Comparison of ENCODE assay signal across 8 cellular contexts in the genomic region with DNA sequence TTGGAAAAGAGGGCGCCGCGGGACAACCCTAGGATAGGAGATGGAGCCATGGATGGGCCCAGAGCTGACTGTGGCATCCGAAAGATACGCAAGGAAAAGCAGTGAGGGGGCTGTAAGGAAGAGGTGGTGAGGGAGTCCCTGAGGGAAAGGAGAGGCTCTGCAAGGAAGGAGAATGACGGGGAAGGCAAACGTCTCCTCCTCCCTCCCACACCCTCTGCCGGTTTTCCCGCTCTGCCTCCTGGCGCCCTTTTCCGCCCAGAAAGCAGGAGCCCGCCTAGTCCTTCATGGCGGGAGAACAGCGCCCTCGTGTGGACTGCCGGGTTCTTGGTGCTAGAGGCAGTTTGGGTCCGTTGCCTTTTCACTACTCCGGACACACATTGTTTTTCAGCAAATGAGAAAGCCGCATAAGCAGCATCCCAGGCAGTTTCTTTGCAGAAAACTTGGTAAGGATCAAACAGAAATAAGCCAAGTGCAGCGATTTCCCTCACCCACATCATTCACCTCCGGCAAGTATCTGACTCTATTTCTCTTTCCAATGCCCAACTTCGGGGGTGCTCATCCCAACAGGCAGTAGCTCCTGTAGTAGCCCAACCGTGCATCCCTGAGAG.
DNase-seq lines count a peak whose midpoint lies in the region; ATAC-seq, FAIRE-seq and TF ChIP-seq lines count a peak whose summit lies in the region.

No MANE protein-coding gene starts in this region.

- H3K9me3 ChIP-seq in K562 (replicated peaks; ENCODE audit: control insufficient read depth, insufficient read depth, low read depth, low read length) = no peaks in the 10 kb centered on the region
- H3K9me3 ChIP-seq in skeletal muscle satellite cell (replicated peaks; ENCODE audit: low read length) = no peaks in the 10 kb centered on the region

- peak; percentile 15 for FAIRE-seq in K562 (lab: Jason Lieb, UNC)

- H3K4me2 ChIP-seq in K562 (ENCODE audit: insufficient read depth, low read length) = no peak overlapping the region
- H3K4me2 ChIP-seq in skeletal muscle satellite cell (ENCODE audit: low read length) = peak overlapping the region; percentile 41

- H2AFZ ChIP-seq in ACC112 (ENCODE audit: low read length, unreplicated experiment) (peak overlapping the region; percentile 39), K562 (ENCODE audit: low read depth, low read length) (0 out of 2 replicates have a peak overlapping the region, but pooled peaks have one; percentile 45)

- ATAC-seq in GM18511 (IDR thresholded peaks at IDR 0.05; ENCODE audit: unreplicated experiment) (peak; percentile 80), K562 (peak; percentile 97), HG03378 (IDR thresholded peaks at IDR 0.05; ENCODE audit: unreplicated experiment) (no peak)

- H3K4me3 ChIP-seq in ACC112 (ENCODE audit: low read depth, low read length) (no peak overlapping the region), K562 (no peak overlapping the region), skeletal muscle satellite cell (ENCODE audit: low read length) (no peak overlapping the region)

- peaks cover 7% of the 10 kb centered on the region for H3K27me3 Mint-ChIP-seq in T-helper 2 cell treated with Interferon-gamma antibody and Interleukin-4, amounts not matched to agents 5 μg/mL and 100 μg/mL, for 36 hours (ENCODE audit: low read depth)

- CTCF ChIA-PET in K562 (lab: Yijun Ruan, JAX; ENCODE audit: low intra/inter-chr PET ratio) = interaction anchor here (0.6 kb wide), 1 partner anchor 119 kb away, joined by 3 read pairs; no protein-coding TSS in a partner anchor

- intact Hi-C loops in K562 (cut with micrococcal nuclease) = loop anchor here (2.0 to 10.0 kb wide), 3 partner anchors 109 to 1001 kb away; no protein-coding TSS in a partner anchor

- TF ChIP-seq CTCF in K562 (IDR thresholded peaks at IDR 0.05 in 2 of 3, conservative IDR thresholded peaks at IDR 0.05 in 1 of 3; ENCODE audit: insufficient read depth in 2 of 3, low read depth in 1 of 3, low read length in 3 of 3) = peak; percentile 77 to 90 (median 81)

- no peak overlapping the region for H3K27ac ChIP-seq in ACC112 (ENCODE audit: low read depth, low read length)
- H3K27ac ChIP-seq in K562 (ENCODE audit: extremely low read depth, low read depth, low read length) = no peak overlapping the region

- no peak for TF ChIP-seq POLR2A in K562 (conservative IDR thresholded peaks at IDR 0.05)

- TF ChIP-seq EP300 in Ishikawa (IDR thresholded peaks at IDR 0.05; ENCODE audit: borderline replicate concordance) = no peak
- no peak for TF ChIP-seq EP300 in K562 (IDR thresholded peaks at IDR 0.05; ENCODE audit: low read length)

- no peaks in the 10 kb centered on the region for H3K9me1 ChIP-seq in K562 (ENCODE audit: control insufficient read depth, insufficient read depth, low read length)

- no peaks in the 10 kb centered on the region for H4K20me1 ChIP-seq in K562 (replicated peaks; ENCODE audit: control insufficient read depth, insufficient read depth, low read length)

- peak; percentile 96 for TF ChIP-seq RAD21 in Ishikawa (IDR thresholded peaks at IDR 0.05; ENCODE audit: low read depth)
- TF ChIP-seq RAD21 in K562 (CRISPR knock-in tag; conservative IDR thresholded peaks at IDR 0.05 in 1 of 2, IDR thresholded peaks at IDR 0.05 in 1 of 2) = peak; percentile 61 to 75

- BruUV-seq in K562 (replicated peaks; lab: Mats Ljungman, UMichigan) = no TSS peak

- POLR2A ChIA-PET in K562 (lab: Yijun Ruan, JAX) = interaction anchor here (0.6 kb wide), 2 partner anchors 11 to 18 kb away, joined by 3 read pairs; no protein-coding TSS in a partner anchor

- peak; percentile 56 for DNase-seq in T-helper 2 cell treated with Interferon-gamma antibody and Interleukin-4, amounts not matched to agents 5 μg/mL and 100 μg/mL, for 36 hours (ENCODE audit: low spot score)
- DNase-seq in K562 (ENCODE audit: extremely low read depth in 1 of 4, low spot score in 3 of 4) (peak; percentile 71 to 78 (median 73)), iPS DF 4.7 (ENCODE audit: extremely low read depth, low spot score) (peak; percentile 74)

- in situ Hi-C loops in K562 (cut with MboI) = no loop called here

- H3K9ac ChIP-seq in K562 (ENCODE audit: insufficient read depth in 1 of 2, low read depth in 2 of 2, low read length in 2 of 2) = no peak overlapping the region; a peak in 1 of 4 replicates
- no peak overlapping the region for H3K9ac ChIP-seq in skeletal muscle satellite cell (ENCODE audit: low read depth, low read length)

- H3K36me3 ChIP-seq in ACC112 (ENCODE audit: insufficient read depth, low read length) (no peaks in the 10 kb centered on the region), K562 (ENCODE audit: control insufficient read depth, insufficient read depth, low read length) (no peaks in the 10 kb centered on the region), skeletal muscle satellite cell (ENCODE audit: insufficient read depth, low read length) (no peaks in the 10 kb centered on the region)

- peaks cover 10% of the 10 kb centered on the region for H3K27me3 ChIP-seq in ACC112 (ENCODE audit: insufficient read depth, low read length)
- peaks cover 0 to 15% of the 10 kb centered on the region in 2 experiments; a peak in 2 of 5 replicates for H3K27me3 ChIP-seq in K562 (ENCODE audit: control insufficient read depth in 2 of 2, insufficient read depth in 2 of 2, low read length in 2 of 2)
- H3K27me3 ChIP-seq in skeletal muscle satellite cell (ENCODE audit: control insufficient read depth, insufficient read depth, low read length) = no peaks in the 10 kb centered on the region

- no peaks in the 10 kb centered on the region for H3K4me1 Mint-ChIP-seq in T-helper 2 cell treated with Interferon-gamma antibody and Interleukin-4, amounts not matched to agents 5 μg/mL and 100 μg/mL, for 36 hours (ENCODE audit: low read depth)

- no peak overlapping the region for H3K27ac Mint-ChIP-seq in T-helper 2 cell treated with Interferon-gamma antibody and Interleukin-4, amounts not matched to agents 5 μg/mL and 100 μg/mL, for 36 hours

- H3K4me1 ChIP-seq in ACC112 (ENCODE audit: control insufficient read depth, insufficient read depth, low read length, unreplicated experiment) (peaks cover 5% of the 10 kb centered on the region), K562 (replicated peaks in 1 of 2; ENCODE audit: control insufficient read depth in 2 of 2, insufficient read depth in 2 of 2, low read length in 2 of 2) (no peaks in the 10 kb centered on the region), skeletal muscle satellite cell (ENCODE audit: control insufficient read depth, insufficient read depth, low read length) (no peaks in the 10 kb centered on the region)

- WGBS in K562 (ENCODE audit: insufficient coverage, low coverage, missing lambda C conversion rate) = 22% methylated on average over 21 of the region's 23 CpGs

- H3K36me3 Mint-ChIP-seq in T-helper 2 cell treated with Interferon-gamma antibody and Interleukin-4, amounts not matched to agents 5 μg/mL and 100 μg/mL, for 36 hours (ENCODE audit: low read depth) = no peaks in the 10 kb centered on the region

- H3K79me2 ChIP-seq in ACC112 (ENCODE audit: control insufficient read depth, insufficient read depth, low read length, unreplicated experiment) (no peaks in the 10 kb centered on the region), K562 (ENCODE audit: control insufficient read depth, insufficient read depth, low read length) (no peaks in the 10 kb centered on the region)

- H3K9me3 Mint-ChIP-seq in T-helper 2 cell treated with Interferon-gamma antibody and Interleukin-4, amounts not matched to agents 5 μg/mL and 100 μg/mL, for 36 hours = no peaks in the 10 kb centered on the region

- no peak overlapping the region for H3K4me3 Mint-ChIP-seq in T-helper 2 cell treated with Interferon-gamma antibody and Interleukin-4, amounts not matched to agents 5 μg/mL and 100 μg/mL, for 36 hours

TF ChIP-seq in Ishikawa, 13 proteins besides CTCF, POLR2A, EP300 and RAD21:
- no peak for TF ChIP-seq FOXM1 (IDR thresholded peaks at IDR 0.05; ENCODE audit: borderline replicate concordance, low read depth)
- TF ChIP-seq YY1 (IDR thresholded peaks at IDR 0.05; ENCODE audit: low read depth) = peak; percentile 47; the same call in 1 of the 2 replicates
- TF ChIP-seq, protein P1, sequence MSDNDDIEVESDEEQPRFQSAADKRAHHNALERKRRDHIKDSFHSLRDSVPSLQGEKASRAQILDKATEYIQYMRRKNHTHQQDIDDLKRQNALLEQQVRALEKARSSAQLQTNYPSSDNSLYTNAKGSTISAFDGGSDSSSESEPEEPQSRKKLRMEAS (IDR thresholded peaks at IDR 0.05) = peak; percentile 71

TF ChIP-seq in K562, 482 proteins besides CTCF, POLR2A, EP300 and RAD21 (continues in another document):
- TF ChIP-seq HNRNPH1 (optimal IDR thresholded peaks at IDR 0.05; ENCODE audit: low read depth, low read length) (no peak), ZNF830 (CRISPR knock-in tag; IDR thresholded peaks at IDR 0.05) (no peak), ZNF511 (CRISPR knock-in tag; IDR thresholded peaks at IDR 0.05) (0 out of 2 replicates have a peak, but pooled peaks have one; percentile 27), ZFP1 (CRISPR knock-in tag; IDR thresholded peaks at IDR 0.05) (no peak), PML (IDR thresholded peaks at IDR 0.05; ENCODE audit: low read length) (no peak), E2F3 (CRISPR knock-in tag; IDR thresholded peaks at IDR 0.05) (0 out of 2 replicates have a peak, but pooled peaks have one; percentile 64), CTCFL (IDR thresholded peaks at IDR 0.05; ENCODE audit: borderline replicate concordance, insufficient read depth, low read depth, low read length, poor library complexity, severe bottlenecking) (peak; percentile 54), RB1 (IDR thresholded peaks at IDR 0.05; ENCODE audit: low read depth) (peak; percentile 73), KHSRP (IDR thresholded peaks at IDR 0.05) (no peak), ZNF140 (CRISPR knock-in tag; IDR thresholded peaks at IDR 0.05) (no peak)
